ENCODE assay signal across 1 cellular context in genomic region chr12:118714051-118714460, GRCh38.
TF ChIP-seq lines count a peak whose summit lies in the region.

No MANE protein-coding gene starts in this region.

TF ChIP-seq in HCT116, 20 proteins besides CTCF, POLR2A, EP300 and RAD21 (continued from another document):
- TF ChIP-seq, protein P1, sequence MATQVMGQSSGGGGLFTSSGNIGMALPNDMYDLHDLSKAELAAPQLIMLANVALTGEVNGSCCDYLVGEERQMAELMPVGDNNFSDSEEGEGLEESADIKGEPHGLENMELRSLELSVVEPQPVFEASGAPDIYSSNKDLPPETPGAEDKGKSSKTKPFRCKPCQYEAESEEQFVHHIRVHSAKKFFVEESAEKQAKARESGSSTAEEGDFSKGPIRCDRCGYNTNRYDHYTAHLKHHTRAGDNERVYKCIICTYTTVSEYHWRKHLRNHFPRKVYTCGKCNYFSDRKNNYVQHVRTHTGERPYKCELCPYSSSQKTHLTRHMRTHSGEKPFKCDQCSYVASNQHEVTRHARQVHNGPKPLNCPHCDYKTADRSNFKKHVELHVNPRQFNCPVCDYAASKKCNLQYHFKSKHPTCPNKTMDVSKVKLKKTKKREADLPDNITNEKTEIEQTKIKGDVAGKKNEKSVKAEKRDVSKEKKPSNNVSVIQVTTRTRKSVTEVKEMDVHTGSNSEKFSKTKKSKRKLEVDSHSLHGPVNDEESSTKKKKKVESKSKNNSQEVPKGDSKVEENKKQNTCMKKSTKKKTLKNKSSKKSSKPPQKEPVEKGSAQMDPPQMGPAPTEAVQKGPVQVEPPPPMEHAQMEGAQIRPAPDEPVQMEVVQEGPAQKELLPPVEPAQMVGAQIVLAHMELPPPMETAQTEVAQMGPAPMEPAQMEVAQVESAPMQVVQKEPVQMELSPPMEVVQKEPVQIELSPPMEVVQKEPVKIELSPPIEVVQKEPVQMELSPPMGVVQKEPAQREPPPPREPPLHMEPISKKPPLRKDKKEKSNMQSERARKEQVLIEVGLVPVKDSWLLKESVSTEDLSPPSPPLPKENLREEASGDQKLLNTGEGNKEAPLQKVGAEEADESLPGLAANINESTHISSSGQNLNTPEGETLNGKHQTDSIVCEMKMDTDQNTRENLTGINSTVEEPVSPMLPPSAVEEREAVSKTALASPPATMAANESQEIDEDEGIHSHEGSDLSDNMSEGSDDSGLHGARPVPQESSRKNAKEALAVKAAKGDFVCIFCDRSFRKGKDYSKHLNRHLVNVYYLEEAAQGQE (IDR thresholded peaks at IDR 0.05; ENCODE audit: low read depth) = no peak
- TF ChIP-seq CEBPB (IDR thresholded peaks at IDR 0.05; ENCODE audit: low read depth) = no peak
- no peak for TF ChIP-seq EZH2phosphoT487 (IDR thresholded peaks at IDR 0.05; ENCODE audit: borderline replicate concordance)
